10 cellular contexts compared by ENCODE assay signal in the genomic region with DNA sequence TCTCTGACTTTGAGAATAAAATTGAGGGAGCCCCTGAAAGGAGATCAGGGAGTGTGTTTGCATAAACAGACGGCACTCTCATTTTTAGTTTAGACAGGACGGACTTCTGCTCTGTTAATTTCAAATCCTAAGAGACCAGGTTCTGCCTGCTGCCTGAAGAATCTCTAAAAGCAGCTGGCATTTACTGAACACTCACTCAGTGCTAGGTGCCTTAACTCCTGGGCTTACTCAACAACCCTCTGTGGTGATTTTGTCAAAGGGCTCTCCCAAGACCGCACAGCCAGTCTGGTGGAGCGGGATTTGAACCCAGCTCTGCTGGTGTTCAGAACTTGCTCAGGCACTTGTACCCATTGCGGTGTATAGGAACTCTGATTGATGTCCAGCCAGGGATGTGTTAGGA. TPM values are rescaled to one million over a fixed set of nuclear protein-coding genes. Genes with fewer than 3 reads are reported as not detected.
DNase-seq lines count a peak whose midpoint lies in the region; ATAC-seq and TF ChIP-seq lines count a peak whose summit lies in the region.
"Had no signal": no experiment of that assay in that cellular context is flagged by ENCODE, and none has a peak within 500 bp of the region (broad histone marks: within the 10 kb centered on the region; RNA-seq: fewer than 3 reads in every experiment).

No MANE protein-coding gene starts in this region.

- H3K4me1 ChIP-seq in lower lobe of right lung: peaks cover 74% of the 10 kb centered on the region
- peaks cover 0 to 75% (median 58%) of the 10 kb centered on the region in 4 donors for H3K4me1 ChIP-seq in tibial nerve

- H3K27me3 ChIP-seq in lower lobe of right lung (ENCODE audit: low read depth) (no peaks in the 10 kb centered on the region), tibial nerve (no peaks in the 10 kb centered on the region)
- H3K27me3 ChIP-seq: BE2C had no signal

- TF ChIP-seq CTCF in lower lobe of right lung (IDR thresholded peaks at IDR 0.05): no peak
- TF ChIP-seq CTCF in tibial nerve (IDR thresholded peaks at IDR 0.05): no peak

- peaks cover 68% of the 10 kb centered on the region for H3K4me1 Mint-ChIP-seq in activated naive CD4-positive, alpha-beta T cell treated with anti-CD3 and anti-CD28 coated beads, Interleukin-2, amount 50 U/mL, for 24 hours
- H3K4me1 Mint-ChIP-seq in activated CD4-positive, alpha-beta memory T cell treated with anti-CD3 and anti-CD28 coated beads, Interleukin-2, amount 10 ng/mL, durations not matched to agents 7 days and 5 days: peaks cover 66% of the 10 kb centered on the region

- DNase-seq in activated naive CD4-positive, alpha-beta T cell treated with anti-CD3 and anti-CD28 coated beads, Interleukin-2, amount 50 U/mL, for 16 hours: no peak
- DNase-seq in activated CD4-positive, alpha-beta memory T cell treated with anti-CD3 and anti-CD28 coated beads, Interleukin-2, amount 10 ng/mL, durations not matched to agents 7 days and 5 days: peak; percentile 31
- DNase-seq in lower lobe of right lung (no peak), tibial nerve (ENCODE audit: low spot score in 2 of 2) (no peak), RPMI8226 (no peak), DMS114 treated with DMSO at 0.1 percent for 48 hours (lab: John Stamatoyannopoulos, UW; ENCODE audit: unreplicated experiment) (no peak), head of caudate nucleus (no peak)
- DNase-seq: BE2C, NCI-H1105 had no signal

- POLR2A ChIA-PET in activated CD4-positive, alpha-beta memory T cell treated with anti-CD3 and anti-CD28 coated beads, Interleukin-2, amount 10 ng/mL, durations not matched to agents 7 days and 5 days (lab: Charles Lee): interaction anchor here (2.7 to 7.3 kb wide), 9 partner anchors 9 to 92 kb away, joined by 10 to 89 read pairs (median 41); a partner anchor contains a TSS

- H3K9me3 ChIP-seq in lower lobe of right lung: no peaks in the 10 kb centered on the region
- H3K9me3 ChIP-seq in tibial nerve: no peaks in the 10 kb centered on the region
- H3K9me3 ChIP-seq: BE2C had no signal

- no peak for TF ChIP-seq EP300 in tibial nerve (IDR thresholded peaks at IDR 0.05)

- H3K36me3 ChIP-seq in lower lobe of right lung (no peaks in the 10 kb centered on the region), tibial nerve (no peaks in the 10 kb centered on the region)

- H3K4me3 Mint-ChIP-seq in activated naive CD4-positive, alpha-beta T cell treated with anti-CD3 and anti-CD28 coated beads, Interleukin-2, amount 50 U/mL, for 24 hours: peak overlapping the region; percentile 96
- H3K4me3 Mint-ChIP-seq in activated CD4-positive, alpha-beta memory T cell treated with anti-CD3 and anti-CD28 coated beads, Interleukin-2, amount 10 ng/mL, durations not matched to agents 7 days and 5 days: peak overlapping the region; percentile 90

- peaks cover 12% of the 10 kb centered on the region for H3K36me3 Mint-ChIP-seq in activated naive CD4-positive, alpha-beta T cell treated with anti-CD3 and anti-CD28 coated beads, Interleukin-2, amount 50 U/mL, for 24 hours
- H3K36me3 Mint-ChIP-seq in activated CD4-positive, alpha-beta memory T cell treated with anti-CD3 and anti-CD28 coated beads, Interleukin-2, amount 10 ng/mL, durations not matched to agents 7 days and 5 days (ENCODE audit: low read depth): peaks cover 49% of the 10 kb centered on the region

- intact Hi-C loops in lower lobe of right lung (cut with DNase I) (no loop called here), head of caudate nucleus (cut with DNase I) (loop anchor here (5.0 kb wide), 3 partner anchors 46 to 131 kb away; a partner anchor contains a TSS)

- CTCF ChIA-PET in activated CD4-positive, alpha-beta memory T cell treated with anti-CD3 and anti-CD28 coated beads, Interleukin-2, amount 10 ng/mL, durations not matched to agents 7 days and 5 days (lab: Charles Lee): interaction anchor here (0.7 to 6.7 kb wide), 12 partner anchors 9 to 129 kb away, joined by 3 to 90 read pairs (median 15); a partner anchor contains a TSS

- WGBS in tibial nerve, 2 donors: 72 to 73% methylated on average over 5 of the region's 5 CpGs

- H3K9me3 Mint-ChIP-seq in activated naive CD4-positive, alpha-beta T cell treated with anti-CD3 and anti-CD28 coated beads, Interleukin-2, amount 50 U/mL, for 24 hours: no peaks in the 10 kb centered on the region
- no peaks in the 10 kb centered on the region for H3K9me3 Mint-ChIP-seq in activated CD4-positive, alpha-beta memory T cell treated with anti-CD3 and anti-CD28 coated beads, Interleukin-2, amount 10 ng/mL, durations not matched to agents 7 days and 5 days

- H3K4me3 ChIP-seq in lower lobe of right lung (peak overlapping the region; percentile 80), tibial nerve (peak overlapping the region in 3 of 4 donors; percentile 65 to 95 (median 67))

- H3K27ac ChIP-seq in lower lobe of right lung (peak overlapping the region; percentile 91), tibial nerve (peak overlapping the region in 3 of 4 donors; percentile 90 to 95 (median 91))

- TF ChIP-seq POLR2A in tibial nerve (IDR thresholded peaks at IDR 0.05): no peak

- no peak for ATAC-seq in lower lobe of right lung

- H3K27ac Mint-ChIP-seq in activated naive CD4-positive, alpha-beta T cell treated with anti-CD3 and anti-CD28 coated beads, Interleukin-2, amount 50 U/mL, for 24 hours: peak overlapping the region; percentile 98
- H3K27ac Mint-ChIP-seq in activated CD4-positive, alpha-beta memory T cell treated with anti-CD3 and anti-CD28 coated beads, Interleukin-2, amount 10 ng/mL, durations not matched to agents 7 days and 5 days: peak overlapping the region; percentile 87

- H3K27me3 Mint-ChIP-seq in activated naive CD4-positive, alpha-beta T cell treated with anti-CD3 and anti-CD28 coated beads, Interleukin-2, amount 50 U/mL, for 24 hours: no peaks in the 10 kb centered on the region
- no peaks in the 10 kb centered on the region for H3K27me3 Mint-ChIP-seq in activated CD4-positive, alpha-beta memory T cell treated with anti-CD3 and anti-CD28 coated beads, Interleukin-2, amount 10 ng/mL, durations not matched to agents 7 days and 5 days

RNA-seq across cellular contexts. Expression of a gene that starts 2.2 kb away (rescaled TPM):
- 10 to 100 TPM; 69.0 to 70.3 TPM for total RNA-seq in activated CD4-positive, alpha-beta memory T cell treated with anti-CD3 and anti-CD28 coated beads, Interleukin-2, amount 10 ng/mL, durations not matched to agents 7 days and 5 days
- total RNA-seq in lower lobe of right lung (39.0 TPM), tibial nerve (10 to 100 TPM in 3 of 4 donors, 1 to 10 TPM in 1; 5.9 to 13.2 (median 10.4) TPM)

RNA-seq across cellular contexts. Expression of a gene that starts 40.9 kb away (rescaled TPM):
- 1 to 10 TPM; 3.6 to 4.2 TPM for total RNA-seq in activated CD4-positive, alpha-beta memory T cell treated with anti-CD3 and anti-CD28 coated beads, Interleukin-2, amount 10 ng/mL, durations not matched to agents 7 days and 5 days
- total RNA-seq in lower lobe of right lung (2.1 TPM), tibial nerve (under 1 TPM in 1 of 4 donors, not detected in 3; under 0.01 TPM)

RNA-seq across cellular contexts. Expression of a gene that starts 47.7 kb away (rescaled TPM):
- 10 to 100 TPM; 59.8 to 62.6 TPM for total RNA-seq in activated CD4-positive, alpha-beta memory T cell treated with anti-CD3 and anti-CD28 coated beads, Interleukin-2, amount 10 ng/mL, durations not matched to agents 7 days and 5 days
- total RNA-seq in lower lobe of right lung: 36.8 TPM
- total RNA-seq in tibial nerve: 10 to 100 TPM; 15.5 to 32.2 (median 20.8) TPM
